ENCODE assay signal across 9 cellular contexts in the genomic region with DNA sequence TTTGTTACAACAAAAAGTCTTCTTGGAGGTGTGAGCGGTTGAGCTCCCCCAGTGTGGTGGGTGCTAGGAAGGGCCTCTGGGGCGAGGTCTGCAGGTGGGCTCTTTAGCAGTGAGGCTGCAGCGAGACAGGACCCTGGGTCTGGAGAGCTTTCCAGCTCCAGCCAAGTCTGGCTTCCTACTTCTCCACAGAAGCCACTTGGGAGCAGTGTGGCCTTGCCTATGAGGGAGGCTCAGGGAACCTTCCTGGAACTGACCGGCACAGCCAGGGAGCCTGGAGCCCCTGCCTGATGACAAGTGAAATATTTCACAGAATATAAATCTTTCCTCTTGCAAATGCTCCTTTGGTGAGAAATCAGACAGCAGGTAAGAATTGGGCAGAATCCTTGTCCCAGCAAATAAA.
DNase-seq lines count a peak whose midpoint lies in the region; ATAC-seq and TF ChIP-seq lines count a peak whose summit lies in the region.
"Had no signal": no experiment of that assay in that cellular context is flagged by ENCODE, and none has a peak within 500 bp of the region (broad histone marks: within the 10 kb centered on the region; RNA-seq: fewer than 3 reads in every experiment).

No MANE protein-coding gene starts in this region.

- H3K9me3 Mint-ChIP-seq in WTC11, result peaks cover 10% of the 10 kb centered on the region

- H3K4me3 Mint-ChIP-seq in WTC11, result no peak overlapping the region
- H3K4me3 Mint-ChIP-seq: B cell had no signal

- no peaks in the 10 kb centered on the region for H3K9me3 ChIP-seq in thoracic aorta

- no peaks in the 10 kb centered on the region for H3K27me3 ChIP-seq in thoracic aorta (replicated peaks; ENCODE audit: insufficient read depth)

- H3K27ac ChIP-seq in thoracic aorta, result no peak overlapping the region

- in situ Hi-C loops in GM13977 (cut with MboI; ENCODE audit: low pct_unique_long_range_greater_than_20kb, low sequenced_read_pairs, unreplicated experiment), result no loop called here

- no peak for TF ChIP-seq CTCF in WTC11 (IDR thresholded peaks at IDR 0.05)
- peak; percentile 16 for TF ChIP-seq CTCF in thoracic aorta (IDR thresholded peaks at IDR 0.05)
- TF ChIP-seq CTCF in GM13977 (IDR thresholded peaks at IDR 0.05; ENCODE audit: extremely low read depth, insufficient read depth, missing control alignments), result no peak

- peaks cover 8% of the 10 kb centered on the region; the same call in 1 of the 2 replicates for H3K36me3 Mint-ChIP-seq in WTC11

- H3K27ac Mint-ChIP-seq in WTC11, result no peak overlapping the region
- H3K27ac Mint-ChIP-seq: B cell had no signal

- CTCF ChIA-PET in WTC11 (lab: Charles Lee), result interaction anchor here (0.6 to 2.4 kb wide), 9 partner anchors 9 to 676 kb away, joined by 3 to 13 read pairs (median 3); no protein-coding TSS in a partner anchor

- ATAC-seq in WTC11 (peak; percentile 98), thoracic aorta (ENCODE audit: insufficient number of reproducible peaks, low FRiP score, low read depth) (peak; percentile 60), HG03565 (IDR thresholded peaks at IDR 0.05; ENCODE audit: unreplicated experiment) (no peak)

- POLR2A ChIA-PET in WTC11 (lab: Charles Lee), result interaction anchor here (0.8 kb wide), 1 partner anchor 251 kb away, joined by 3 read pairs; no protein-coding TSS in a partner anchor

- H3K36me3 ChIP-seq in thoracic aorta, result no peaks in the 10 kb centered on the region

- no peaks in the 10 kb centered on the region for H3K4me1 ChIP-seq in thoracic aorta (ENCODE audit: control insufficient read depth in 1 of 2, low read depth in 2 of 2)

- no peak overlapping the region for H3K4me3 ChIP-seq in thoracic aorta

- peaks cover 9% of the 10 kb centered on the region for H3K4me1 Mint-ChIP-seq in WTC11
- H3K4me1 Mint-ChIP-seq: B cell had no signal

- H3K27me3 Mint-ChIP-seq in WTC11 (ENCODE audit: low read depth), result no peaks in the 10 kb centered on the region

- DNase-seq in NCI-H2196 (lab: John Stamatoyannopoulos, UW; ENCODE audit: unreplicated experiment) (peak; percentile 7), NCI-H2196 treated with DMSO at 0.1 percent for 48 hours (lab: John Stamatoyannopoulos, UW; ENCODE audit: unreplicated experiment) (no peak), WTC11 (ENCODE audit: low spot score) (peak; percentile 61), inferior parietal cortex (ENCODE audit: extremely low spot score) (peak; percentile 12), thoracic aorta (ENCODE audit: low spot score) (no peak), SKM-1 treated with dmso at 0.1 percent for 144 hours (lab: John Stamatoyannopoulos, UW; ENCODE audit: unreplicated experiment) (no peak), GM13977 (ENCODE audit: low spot score) (no peak)

TF ChIP-seq in WTC11, 78 proteins besides CTCF, POLR2A, EP300 and RAD21:
- TF ChIP-seq ZNF219 (CRISPR knock-in tag; IDR thresholded peaks at IDR 0.05; ENCODE audit: borderline replicate concordance), result no peak
- TF ChIP-seq ATF1 (CRISPR knock-in tag; IDR thresholded peaks at IDR 0.05), result no peak
- TF ChIP-seq, protein P1, sequence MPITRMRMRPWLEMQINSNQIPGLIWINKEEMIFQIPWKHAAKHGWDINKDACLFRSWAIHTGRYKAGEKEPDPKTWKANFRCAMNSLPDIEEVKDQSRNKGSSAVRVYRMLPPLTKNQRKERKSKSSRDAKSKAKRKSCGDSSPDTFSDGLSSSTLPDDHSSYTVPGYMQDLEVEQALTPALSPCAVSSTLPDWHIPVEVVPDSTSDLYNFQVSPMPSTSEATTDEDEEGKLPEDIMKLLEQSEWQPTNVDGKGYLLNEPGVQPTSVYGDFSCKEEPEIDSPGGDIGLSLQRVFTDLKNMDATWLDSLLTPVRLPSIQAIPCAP (CRISPR knock-in tag; IDR thresholded peaks at IDR 0.05), result no peak
- no peak for TF ChIP-seq SMAD3 (CRISPR knock-in tag; IDR thresholded peaks at IDR 0.05; ENCODE audit: borderline replicate concordance)
- TF ChIP-seq ZBTB21 (CRISPR knock-in tag; IDR thresholded peaks at IDR 0.05; ENCODE audit: borderline replicate concordance), result no peak
- no peak for TF ChIP-seq FOXP1 (CRISPR knock-in tag; IDR thresholded peaks at IDR 0.05; ENCODE audit: borderline replicate concordance)
- no peak for TF ChIP-seq ZSCAN18 (CRISPR knock-in tag; IDR thresholded peaks at IDR 0.05)
- no peak for TF ChIP-seq CBFB (CRISPR knock-in tag; IDR thresholded peaks at IDR 0.05; ENCODE audit: low read depth)
- no peak for TF ChIP-seq ZNF396 (CRISPR knock-in tag; IDR thresholded peaks at IDR 0.05; ENCODE audit: borderline replicate concordance)
- TF ChIP-seq E2F1 (CRISPR knock-in tag; IDR thresholded peaks at IDR 0.05), result no peak
- no peak for TF ChIP-seq FOXJ3 (CRISPR knock-in tag; IDR thresholded peaks at IDR 0.05; ENCODE audit: borderline replicate concordance)
- TF ChIP-seq GABPB1 (CRISPR knock-in tag; IDR thresholded peaks at IDR 0.05), result no peak
- TF ChIP-seq MXD4 (CRISPR knock-in tag; IDR thresholded peaks at IDR 0.05; ENCODE audit: borderline replicate concordance), result no peak
- TF ChIP-seq RORB (CRISPR knock-in tag; IDR thresholded peaks at IDR 0.05), result no peak
- TF ChIP-seq ESRRA (CRISPR knock-in tag; IDR thresholded peaks at IDR 0.05; ENCODE audit: borderline replicate concordance), result no peak
- TF ChIP-seq TP53 (CRISPR knock-in tag; IDR thresholded peaks at IDR 0.05), result no peak
- TF ChIP-seq PRDM15 (CRISPR knock-in tag; IDR thresholded peaks at IDR 0.05), result no peak
- TF ChIP-seq, protein P2, sequence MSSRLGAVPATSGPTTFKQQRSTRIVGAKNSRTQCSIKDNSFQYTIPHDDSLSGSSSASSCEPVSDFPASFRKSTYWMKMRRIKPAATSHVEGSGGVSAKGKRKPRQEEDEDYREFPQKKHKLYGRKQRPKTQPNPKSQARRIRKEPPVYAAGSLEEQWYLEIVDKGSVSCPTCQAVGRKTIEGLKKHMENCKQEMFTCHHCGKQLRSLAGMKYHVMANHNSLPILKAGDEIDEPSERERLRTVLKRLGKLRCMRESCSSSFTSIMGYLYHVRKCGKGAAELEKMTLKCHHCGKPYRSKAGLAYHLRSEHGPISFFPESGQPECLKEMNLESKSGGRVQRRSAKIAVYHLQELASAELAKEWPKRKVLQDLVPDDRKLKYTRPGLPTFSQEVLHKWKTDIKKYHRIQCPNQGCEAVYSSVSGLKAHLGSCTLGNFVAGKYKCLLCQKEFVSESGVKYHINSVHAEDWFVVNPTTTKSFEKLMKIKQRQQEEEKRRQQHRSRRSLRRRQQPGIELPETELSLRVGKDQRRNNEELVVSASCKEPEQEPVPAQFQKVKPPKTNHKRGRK (CRISPR knock-in tag; IDR thresholded peaks at IDR 0.05; ENCODE audit: borderline replicate concordance), result no peak
- no peak for TF ChIP-seq ZNF423 (CRISPR knock-in tag; IDR thresholded peaks at IDR 0.05)
- no peak for TF ChIP-seq NFYB (CRISPR knock-in tag; conservative IDR thresholded peaks at IDR 0.05; ENCODE audit: low read depth)

Comparison
In these comparisons a context has a peak if more than half of its experiments do, and no peak if none do; other contexts are left out.
1. DNase-seq: peak in NCI-H2196 (single experiment), WTC11 (single experiment) and inferior parietal cortex (single experiment); none in NCI-H2196 treated with DMSO at 0.1 percent for 48 hours (single experiment), thoracic aorta (single experiment), SKM-1 treated with dmso at 0.1 percent for 144 hours (single experiment) and GM13977 (single experiment).